In genomic region chr14:64748521-64748920, GRCh38 we compare ENCODE assay signal across 26 cellular contexts. TPM values are rescaled to one million over a fixed set of nuclear protein-coding genes. Genes with fewer than 3 reads are reported as not detected.
DNase-seq lines count a peak whose midpoint lies in the region; ATAC-seq, FAIRE-seq and TF ChIP-seq lines count a peak whose summit lies in the region.
"Had no signal": no experiment of that assay in that cellular context is flagged by ENCODE, and none has a peak within 500 bp of the region (broad histone marks: within the 10 kb centered on the region; RNA-seq: fewer than 3 reads in every experiment).

No MANE protein-coding gene starts in this region.

- TF ChIP-seq CTCF in RWPE1 (conservative IDR thresholded peaks at IDR 0.05; ENCODE audit: low read depth) (no peak), neutrophil (IDR thresholded peaks at IDR 0.05) (no peak), esophagus muscularis mucosa (IDR thresholded peaks at IDR 0.05) (no peak)

- peaks cover 12% of the 10 kb centered on the region for H3K4me1 Mint-ChIP-seq in activated CD4-positive, alpha-beta T cell treated with anti-CD3 and anti-CD28 coated beads, Interleukin-2, amount 10 ng/mL, durations not matched to agents 7 days and 5 days

- DNase-seq in activated CD4-positive, alpha-beta T cell treated with anti-CD3 and anti-CD28 coated beads, Interleukin-2, amount 10 ng/mL, durations not matched to agents 7 days and 5 days, result no peak
- no peak for DNase-seq in activated CD4-positive, alpha-beta T cell treated with anti-CD3 and anti-CD28 coated beads, Interleukin-2, amount 50 U/mL, for 1 hour
- no peak for DNase-seq in RWPE1 (ENCODE audit: low spot score)
- no peak for DNase-seq in urothelium cell line (ENCODE audit: low spot score)
- no peak for DNase-seq in stimulated activated CD8-positive, alpha-beta memory T cell treated with anti-CD3 and anti-CD28 coated beads, Interleukin-4, amount 100 ng/mL, for 48 hours
- no peak for DNase-seq in esophagus muscularis mucosa (ENCODE audit: extremely low spot score)
- DNase-seq: 8988T; ACHN; BE2C; CD4-positive, alpha-beta T cell; DMS53; Karpas-422; NCI-H1105; NCI-H1436 treated with DMSO at 0.1 percent for 48 hours; NCI-H1930; NCI-H2107; NCI-H446; NCI-H524 treated with DMSO at 0.1 percent for 48 hours; NCI-H774; Right ventricle myocardium superior had no signal

- H3K27ac ChIP-seq in RWPE1, result peak overlapping the region; percentile 67
- H3K27ac ChIP-seq in neutrophil, result peak overlapping the region; percentile 20
- no peak overlapping the region for H3K27ac ChIP-seq in esophagus muscularis mucosa (replicated peaks in 1 of 4)
- H3K27ac ChIP-seq: SJSA1 had no signal

- H3K4me3 ChIP-seq in neutrophil (ENCODE audit: low read depth in 1 of 2, low read length in 1 of 2) (no peak overlapping the region), esophagus muscularis mucosa (no peak overlapping the region)
- H3K4me3 ChIP-seq: SJSA1 had no signal

- intact Hi-C loops in esophagus muscularis mucosa (cut with DNase I), result loop anchor here (5.0 kb wide), 1 partner anchor 76 kb away; no protein-coding TSS in a partner anchor

- H3K9me3 ChIP-seq in neutrophil, result no peaks in the 10 kb centered on the region
- no peaks in the 10 kb centered on the region for H3K9me3 ChIP-seq in esophagus muscularis mucosa
- H3K9me3 ChIP-seq: BE2C, SJSA1 had no signal

- H3K36me3 Mint-ChIP-seq in activated CD4-positive, alpha-beta T cell treated with anti-CD3 and anti-CD28 coated beads, Interleukin-2, amount 10 ng/mL, durations not matched to agents 7 days and 5 days (ENCODE audit: low read depth), result peaks cover 6% of the 10 kb centered on the region

- CTCF ChIA-PET in activated CD4-positive, alpha-beta T cell treated with anti-CD3 and anti-CD28 coated beads, Interleukin-2, amount 10 ng/mL, durations not matched to agents 7 days and 5 days (lab: Charles Lee), result interaction anchor here (0.6 to 0.9 kb wide), 6 partner anchors 50 to 1081 kb away, joined by 3 to 4 read pairs (median 3); no protein-coding TSS in a partner anchor
- CTCF ChIA-PET in RWPE1 (lab: Yijun Ruan, JAX), result no interaction called here

- peaks cover 0 to 3% of the 10 kb centered on the region in 2 experiments for H3K4me1 ChIP-seq in neutrophil (ENCODE audit: control insufficient read depth in 1 of 2, insufficient read depth in 1 of 2, low read depth in 1 of 2, low read length in 1 of 2)
- H3K4me1 ChIP-seq in esophagus muscularis mucosa, result peaks cover 15 to 20% (median 17%) of the 10 kb centered on the region in 4 donors
- H3K4me1 ChIP-seq: BE2C had no signal

- whole genome bisulfite sequencing in esophagus muscularis mucosa, result 80% methylated on average over 4 of the region's 6 CpGs

- H3K9me3 Mint-ChIP-seq in activated CD4-positive, alpha-beta T cell treated with anti-CD3 and anti-CD28 coated beads, Interleukin-2, amount 10 ng/mL, durations not matched to agents 7 days and 5 days, result no peaks in the 10 kb centered on the region
- H3K9me3 Mint-ChIP-seq: CD4-positive, alpha-beta T cell had no signal

- no peak for ATAC-seq in HG03342 (IDR thresholded peaks at IDR 0.05; ENCODE audit: unreplicated experiment)
- ATAC-seq: HepG2 had no signal

- peak; percentile 65 for FAIRE-seq in urothelium cell line (lab: Jason Lieb, UNC)
- FAIRE-seq: D721Med, G401.6, HepG2 had no signal

- H3K36me3 ChIP-seq in neutrophil, result peaks cover 75% of the 10 kb centered on the region
- H3K36me3 ChIP-seq in esophagus muscularis mucosa, result peaks cover 2 to 37% (median 33%) of the 10 kb centered on the region in 4 donors

- TF ChIP-seq EP300 in esophagus muscularis mucosa (IDR thresholded peaks at IDR 0.05), result no peak

- peaks cover 2% of the 10 kb centered on the region for H3K27me3 Mint-ChIP-seq in activated CD4-positive, alpha-beta T cell treated with anti-CD3 and anti-CD28 coated beads, Interleukin-2, amount 10 ng/mL, durations not matched to agents 7 days and 5 days
- H3K27me3 Mint-ChIP-seq: CD4-positive, alpha-beta T cell had no signal

- no peak overlapping the region for H3K4me3 Mint-ChIP-seq in activated CD4-positive, alpha-beta T cell treated with anti-CD3 and anti-CD28 coated beads, Interleukin-2, amount 10 ng/mL, durations not matched to agents 7 days and 5 days
- H3K4me3 Mint-ChIP-seq: CD4-positive, alpha-beta T cell had no signal

- no peak for TF ChIP-seq POLR2A in esophagus muscularis mucosa (IDR thresholded peaks at IDR 0.05; ENCODE audit: low read depth)

- no peaks in the 10 kb centered on the region for H3K27me3 ChIP-seq in neutrophil
- H3K27me3 ChIP-seq in esophagus muscularis mucosa, result peaks cover 0 to 4% (median 0%) of the 10 kb centered on the region in 4 donors
- H3K27me3 ChIP-seq: BE2C, SJSA1 had no signal

- POLR2A ChIA-PET in activated CD4-positive, alpha-beta T cell treated with anti-CD3 and anti-CD28 coated beads, Interleukin-2, amount 10 ng/mL, durations not matched to agents 7 days and 5 days (lab: Charles Lee), result no interaction called here
- POLR2A ChIA-PET in RWPE1 (lab: Yijun Ruan, JAX; ENCODE audit: low non-redundant PET), result no interaction called here

- peak overlapping the region; percentile 62 for H3K27ac Mint-ChIP-seq in activated CD4-positive, alpha-beta T cell treated with anti-CD3 and anti-CD28 coated beads, Interleukin-2, amount 10 ng/mL, durations not matched to agents 7 days and 5 days
- H3K27ac Mint-ChIP-seq: CD4-positive, alpha-beta T cell had no signal

RNA-seq across cellular contexts. Expression of gene PLEKHG3, which starts 44.3 kb away (rescaled TPM):
- total RNA-seq in activated CD4-positive, alpha-beta T cell treated with anti-CD3 and anti-CD28 coated beads, Interleukin-2, amount 10 ng/mL, durations not matched to agents 7 days and 5 days, result 10 to 100 TPM; 36.0 to 39.5 TPM
- 10 to 100 TPM; 21.7 to 66.7 (median 35.1) TPM for total RNA-seq in esophagus muscularis mucosa

Comparison
In these comparisons a context has a peak if more than half of its experiments do, and no peak if none do; other contexts are left out.
1. H3K27ac ChIP-seq: peak in RWPE1 (single experiment) and neutrophil (single experiment); none in esophagus muscularis mucosa (0 of 4).